Comparison of ENCODE assay signal across 23 cellular contexts in the genomic region with DNA sequence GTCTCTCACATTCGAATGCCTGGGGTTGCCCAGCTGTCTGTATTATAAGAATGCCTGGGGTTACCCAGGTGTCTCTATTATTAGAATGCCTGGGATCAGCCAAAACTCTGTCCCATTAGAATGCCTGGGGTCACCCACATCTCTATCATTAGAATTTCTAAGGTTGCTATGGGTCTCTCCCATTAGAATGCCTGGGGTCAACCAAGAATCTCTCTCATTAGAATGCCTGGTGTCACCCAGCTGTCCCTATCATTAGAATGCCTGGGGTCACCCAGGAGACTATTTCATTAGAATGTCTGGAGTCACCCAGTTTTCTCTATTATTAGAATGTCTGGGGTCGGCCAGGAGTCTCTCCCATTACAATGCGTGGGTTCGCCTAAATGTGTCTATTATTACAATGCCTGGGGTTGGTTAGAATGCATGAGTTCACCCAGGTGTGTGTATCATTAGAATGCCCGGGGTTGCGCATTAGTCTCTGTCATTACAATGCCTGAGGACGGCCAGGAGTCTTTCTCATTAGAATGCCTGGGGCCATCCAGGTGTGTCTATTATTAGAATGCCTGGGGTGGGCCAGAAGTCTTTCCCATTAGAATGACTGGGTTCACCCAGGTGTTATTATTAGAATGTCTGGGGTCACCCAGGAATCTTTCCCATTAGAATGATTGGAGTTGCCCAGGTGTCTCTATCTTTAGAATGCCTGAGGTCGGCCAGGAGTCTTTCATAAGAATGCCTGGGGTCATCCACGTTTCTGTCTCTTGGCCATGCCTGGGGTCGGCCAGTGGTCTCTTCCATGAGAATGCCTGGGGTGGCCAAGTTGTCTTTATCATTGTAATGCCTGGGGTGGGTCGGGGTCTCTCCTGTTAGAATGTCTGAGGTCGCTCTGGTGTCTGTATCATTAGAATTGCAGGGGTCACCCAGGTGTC.
"Had no signal": no experiment of that assay in that cellular context is flagged by ENCODE, and none has a peak within 500 bp of the region (broad histone marks: within the 10 kb centered on the region; RNA-seq: fewer than 3 reads in every experiment).

No MANE protein-coding gene starts in this region.

- H3K4me1 Mint-ChIP-seq: endodermal cell, natural killer cell, neural crest cell had no signal

- H3K4me1 ChIP-seq: foreskin keratinocyte, stomach, vagina had no signal

- H3K9me3 Mint-ChIP-seq: endodermal cell, natural killer cell had no signal

- H3K4me3 ChIP-seq: coronary artery, hepatocyte, lung, ovary, stomach, vagina had no signal

- DNase-seq: effector CD4-positive, alpha-beta T cell; endodermal cell; erythroblast; foreskin keratinocyte; left ventricle myocardium superior; mesenchymal stem cell; natural killer cell; nucleus accumbens; right cardiac atrium; stimulated activated CD4-positive, alpha-beta T cell treated with anti-CD3 and anti-CD28 coated beads, Interleukin-2, amount 100 ng/mL, for 24 hours; stimulated activated CD4-positive, alpha-beta T cell treated with anti-CD3 and anti-CD28 coated beads, Interleukin-4, amount 100 ng/mL, for 4 hours; stimulated activated naive CD4-positive, alpha-beta T cell; stomach; substantia nigra had no signal

- H3K27me3 ChIP-seq: ovary, vagina had no signal

- H3K4me2 ChIP-seq: hepatocyte had no signal

- H3K9me3 ChIP-seq: ovary, stomach, vagina had no signal

- H3K4me3 Mint-ChIP-seq: endodermal cell, natural killer cell, neural crest cell, type B pancreatic cell had no signal

- H3K36me3 Mint-ChIP-seq: natural killer cell, type B pancreatic cell had no signal

- ATAC-seq: foreskin keratinocyte, left colon, left ventricle myocardium superior, natural killer cell, right cardiac atrium had no signal

- H2AFZ ChIP-seq: hepatocyte had no signal

- H3K27ac ChIP-seq: coronary artery, foreskin keratinocyte, hepatocyte, stomach, vagina had no signal

- H3K36me3 ChIP-seq: ovary, stomach, vagina had no signal

- H3K79me2 ChIP-seq: hepatocyte had no signal

- H3K27ac Mint-ChIP-seq: endodermal cell, natural killer cell, progenitor cell of endocrine pancreas, type B pancreatic cell had no signal
